ENCODE assay signal across 19 cellular contexts in genomic region chr1:230220478-230220877, GRCh38.
"Had no signal": no experiment of that assay in that cellular context is flagged by ENCODE, and none has a peak within 500 bp of the region (broad histone marks: within the 10 kb centered on the region; RNA-seq: fewer than 3 reads in every experiment).

No MANE protein-coding gene starts in this region.

- H3K27me3 ChIP-seq: brain microvascular endothelial cell, pancreas, transverse colon had no signal

- H3K27ac ChIP-seq: brain microvascular endothelial cell, epithelial cell of prostate, lower lobe of right lung, pancreas, transverse colon had no signal

- H3K4me3 ChIP-seq: lower lobe of right lung, pancreas, transverse colon had no signal

- ATAC-seq: activated CD4-positive, CD25-positive, alpha-beta regulatory T cell treated with anti-CD3 and anti-CD28 coated beads, Interleukin-2, amount 50 U/mL, for 24 hours; left cardiac atrium; lower lobe of right lung had no signal

- H3K4me1 Mint-ChIP-seq: activated naive CD8-positive, alpha-beta T cell treated with anti-CD3 and anti-CD28 coated beads, Interleukin-2, amount 10 ng/mL, durations not matched to agents 7 days and 5 days had no signal

- H3K9me3 ChIP-seq: lower lobe of right lung, pancreas, transverse colon had no signal

- H3K27ac Mint-ChIP-seq: activated naive CD8-positive, alpha-beta T cell treated with anti-CD3 and anti-CD28 coated beads, Interleukin-2, amount 10 ng/mL, durations not matched to agents 7 days and 5 days; activated T-helper 1 cell treated with anti-CD3 and anti-CD28 coated beads, Interleukin-12 subunit alpha, Interleukin-12 subunit beta, Interleukin-2, Interleukin-4 antibody, amounts not matched to agents 30 ng/mL and 10 ng/mL and 1 ng/mL, durations not matched to agents 14 hours and 24 hours and 36 hours; dendritic cell treated with granulocyte-macrophage colony-stimulating factor and Interleukin-4, amounts not matched to agents 40 ng/mL and 50 ng/mL, for 4 days had no signal

- H3K9me3 Mint-ChIP-seq: activated naive CD8-positive, alpha-beta T cell treated with anti-CD3 and anti-CD28 coated beads, Interleukin-2, amount 10 ng/mL, durations not matched to agents 7 days and 5 days; activated T-helper 1 cell treated with anti-CD3 and anti-CD28 coated beads, Interleukin-12 subunit alpha, Interleukin-12 subunit beta, Interleukin-2, Interleukin-4 antibody, amounts not matched to agents 30 ng/mL and 10 ng/mL and 1 ng/mL, durations not matched to agents 14 hours and 24 hours and 36 hours; central memory CD8-positive, alpha-beta T cell; dendritic cell treated with granulocyte-macrophage colony-stimulating factor and Interleukin-4, amounts not matched to agents 40 ng/mL and 50 ng/mL, for 4 days had no signal

- H3K4me3 Mint-ChIP-seq: activated naive CD8-positive, alpha-beta T cell treated with anti-CD3 and anti-CD28 coated beads, Interleukin-2, amount 10 ng/mL, durations not matched to agents 7 days and 5 days; activated T-helper 1 cell treated with anti-CD3 and anti-CD28 coated beads, Interleukin-12 subunit alpha, Interleukin-12 subunit beta, Interleukin-2, Interleukin-4 antibody, amounts not matched to agents 30 ng/mL and 10 ng/mL and 1 ng/mL, durations not matched to agents 14 hours and 24 hours and 36 hours; central memory CD8-positive, alpha-beta T cell; dendritic cell treated with granulocyte-macrophage colony-stimulating factor and Interleukin-4, amounts not matched to agents 40 ng/mL and 50 ng/mL, for 4 days; stimulated activated naive B cell treated with anti-CD40 and anti-IgM and Interleukin-4, amounts not matched to agents 10 μg/mL and 1 μg/mL and 100 μg/mL, for 72 hours had no signal

- DNase-seq: activated CD4-positive, alpha-beta T cell treated with anti-CD3 and anti-CD28 coated beads, Interleukin-2, amount 50 U/mL, for 1 hour; activated naive CD8-positive, alpha-beta T cell treated with anti-CD3 and anti-CD28 coated beads, Interleukin-2, amount 10 ng/mL, durations not matched to agents 7 days and 5 days; brain microvascular endothelial cell; effector memory CD4-positive, alpha-beta T cell; foreskin melanocyte; head of caudate nucleus; left cardiac atrium; lower lobe of right lung; midbrain; pancreas; stimulated activated CD4-positive, alpha-beta T cell treated with anti-CD3 and anti-CD28 coated beads, Interleukin-2, amount 100 ng/mL, for 48 hours; stimulated activated naive B cell treated with anti-CD40 and anti-IgM and Interleukin-4, amounts not matched to agents 10 μg/mL and 1 μg/mL and 100 μg/mL, for 72 hours; T-helper 9 cell; transverse colon had no signal

- H3K27me3 Mint-ChIP-seq: activated naive CD8-positive, alpha-beta T cell treated with anti-CD3 and anti-CD28 coated beads, Interleukin-2, amount 10 ng/mL, durations not matched to agents 7 days and 5 days; central memory CD8-positive, alpha-beta T cell; dendritic cell treated with granulocyte-macrophage colony-stimulating factor and Interleukin-4, amounts not matched to agents 40 ng/mL and 50 ng/mL, for 4 days; stimulated activated naive B cell treated with anti-CD40 and anti-IgM and Interleukin-4, amounts not matched to agents 10 μg/mL and 1 μg/mL and 100 μg/mL, for 72 hours had no signal

- H3K36me3 ChIP-seq: brain microvascular endothelial cell, lower lobe of right lung, pancreas, transverse colon had no signal
